In the genomic region with DNA sequence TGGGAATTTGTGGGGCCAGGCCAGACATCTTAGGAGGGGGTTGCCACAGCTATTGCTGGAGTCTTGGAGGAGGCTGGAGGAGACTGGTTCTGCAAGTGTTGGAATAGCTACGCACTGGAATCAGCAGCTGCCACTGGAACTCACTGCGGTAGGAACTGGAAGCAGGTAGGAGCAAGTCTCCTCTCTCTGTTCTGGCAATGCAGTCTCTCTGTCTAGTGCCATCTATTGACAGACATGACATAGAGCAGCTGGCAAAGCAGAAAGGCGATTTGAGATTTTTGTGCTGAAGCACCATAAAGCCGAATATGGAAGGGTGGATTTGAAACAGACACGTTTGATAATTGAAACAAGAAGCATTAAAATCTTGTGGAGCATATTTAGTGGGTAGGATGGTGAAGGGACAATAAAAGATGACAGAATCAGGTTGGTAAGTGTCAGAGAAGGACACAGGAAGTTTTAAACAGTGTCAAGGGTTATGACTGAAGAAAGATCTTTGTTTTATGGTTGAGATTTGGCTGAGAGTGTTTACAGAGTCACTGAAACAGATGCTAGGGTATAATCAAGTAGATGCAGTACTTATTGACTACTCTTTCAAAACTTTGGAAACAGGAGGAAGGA, we compare ENCODE assay signal across 9 cellular contexts. TPM values are rescaled to one million over a fixed set of nuclear protein-coding genes. Genes with fewer than 3 reads are reported as not detected.
DNase-seq lines count a peak whose midpoint lies in the region; ATAC-seq lines count a peak whose summit lies in the region.
"Had no signal": no experiment of that assay in that cellular context is flagged by ENCODE, and none has a peak within 500 bp of the region (broad histone marks: within the 10 kb centered on the region; RNA-seq: fewer than 3 reads in every experiment).

No MANE protein-coding gene starts in this region.

- peak; percentile 64 to 72 for DNase-seq in AML-193 (lab: John Stamatoyannopoulos, UW)
- peak; percentile 36 for DNase-seq in NCI-H2227 (lab: John Stamatoyannopoulos, UW; ENCODE audit: unreplicated experiment)
- DNase-seq in adipocyte (ENCODE audit: low read depth): peak; percentile 69
- peak in 1 of 3 donors; percentile 30 for DNase-seq in right cardiac atrium
- DNase-seq in effector CD4-positive, alpha-beta T cell: no peak

- H3K27me3 ChIP-seq in adipocyte (replicated peaks; ENCODE audit: control insufficient read depth, insufficient read depth, low read length): no peaks in the 10 kb centered on the region
- no peaks in the 10 kb centered on the region for H3K27me3 ChIP-seq in right cardiac atrium (ENCODE audit: control insufficient read depth, insufficient read depth)
- no peaks in the 10 kb centered on the region for H3K27me3 ChIP-seq in skeletal muscle satellite cell (ENCODE audit: control insufficient read depth, insufficient read depth, low read length)

- peak; percentile 89 for ATAC-seq in GM18502 (IDR thresholded peaks at IDR 0.05; ENCODE audit: poor library complexity, unreplicated experiment)
- peak; percentile 67 for ATAC-seq in HG03108 (IDR thresholded peaks at IDR 0.05; ENCODE audit: unreplicated experiment)
- ATAC-seq in right cardiac atrium: peak; percentile 83 to 84

- H3K9me3 ChIP-seq in adipocyte (ENCODE audit: control insufficient read depth, low read length): no peaks in the 10 kb centered on the region
- H3K9me3 ChIP-seq in right cardiac atrium (ENCODE audit: control insufficient read depth, low read length): no peaks in the 10 kb centered on the region
- H3K9me3 ChIP-seq in skeletal muscle satellite cell (replicated peaks; ENCODE audit: low read length): no peaks in the 10 kb centered on the region

- no peak overlapping the region for H3K27ac ChIP-seq in right cardiac atrium (ENCODE audit: low read length)

- H3K4me2 ChIP-seq in skeletal muscle satellite cell (ENCODE audit: low read length): peak overlapping the region; percentile 62

- H3K4me3 ChIP-seq in adipocyte (ENCODE audit: low read length): no peak overlapping the region
- no peak overlapping the region for H3K4me3 ChIP-seq in right cardiac atrium (ENCODE audit: low read length)
- no peak overlapping the region for H3K4me3 ChIP-seq in skeletal muscle satellite cell (ENCODE audit: low read length)

- intact Hi-C loops in right cardiac atrium (cut with DNase I): no loop called here

- 17% methylated on average over 5 of the region's 5 CpGs for WGBS in right cardiac atrium

- H3K36me3 ChIP-seq in adipocyte (ENCODE audit: control insufficient read depth, insufficient read depth, low read length, severe bottlenecking): no peaks in the 10 kb centered on the region
- H3K36me3 ChIP-seq in skeletal muscle satellite cell (ENCODE audit: insufficient read depth, low read length): no peaks in the 10 kb centered on the region

- H3K9ac ChIP-seq in adipocyte (ENCODE audit: low read length): peak overlapping the region; percentile 8
- no peak overlapping the region for H3K9ac ChIP-seq in skeletal muscle satellite cell (ENCODE audit: low read depth, low read length)

- H3K4me1 ChIP-seq in adipocyte (ENCODE audit: control insufficient read depth, insufficient read depth, low read length) (peaks cover 22% of the 10 kb centered on the region), right cardiac atrium (ENCODE audit: control insufficient read depth, insufficient read depth, low read length) (peaks cover 2% of the 10 kb centered on the region), skeletal muscle satellite cell (ENCODE audit: control insufficient read depth, insufficient read depth, low read length) (no peaks in the 10 kb centered on the region)

RNA-seq across cellular contexts. Expression of gene SYNPO2, which starts 23.5 kb away (rescaled TPM):
- total RNA-seq in right cardiac atrium: 100 to 1,000 TPM; 111 to 134 (median 118) TPM
- polyA plus RNA-seq in right cardiac atrium: 29.6 TPM
- 3.0 and 7.0 TPM in 2 replicates for total RNA-seq in skeletal muscle satellite cell (2012; rRNA removed)
- polyA plus RNA-seq: IgD-negative memory B cell had no signal

RNA-seq across cellular contexts. Expression of gene SEC24D, which starts 29.3 kb away (rescaled TPM):
- total RNA-seq in right cardiac atrium: 10 to 100 TPM; 13.8 to 37.1 (median 20.9) TPM
- 7.3 TPM for polyA plus RNA-seq in right cardiac atrium
- 76.6 and 81.7 TPM in 2 replicates for total RNA-seq in skeletal muscle satellite cell (2012; rRNA removed)
